In the genomic region with DNA sequence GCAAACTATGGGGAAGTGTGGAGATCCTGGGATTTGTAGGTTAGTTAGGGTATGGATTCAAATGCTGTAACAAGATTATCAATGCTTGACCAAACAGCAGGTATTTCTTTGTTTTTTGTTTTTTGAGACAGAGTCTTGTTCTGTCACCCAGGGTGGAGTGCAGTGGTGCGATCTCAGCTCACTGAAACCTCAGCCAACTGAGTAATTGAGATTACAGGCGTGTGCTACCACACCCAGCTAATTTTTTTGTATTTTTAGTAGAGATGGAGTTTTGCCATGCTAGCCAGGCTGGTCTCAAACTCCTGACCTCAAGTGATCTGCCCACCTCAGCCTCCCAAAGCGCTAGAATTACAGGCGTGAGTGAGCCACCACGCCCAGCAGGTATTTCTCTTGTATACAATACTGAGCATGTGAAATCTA, we compare ENCODE assay signal across 8 cellular contexts. TPM values are rescaled to one million over a fixed set of nuclear protein-coding genes. Genes with fewer than 3 reads are reported as not detected.
DNase-seq lines count a peak whose midpoint lies in the region; ATAC-seq and TF ChIP-seq lines count a peak whose summit lies in the region.
"Not testable (repeated sequence)": the region's sequence is repeated elsewhere in the genome, so short reads cannot be mapped to it uniquely, and the experiment has no call there.

No MANE protein-coding gene starts in this region.

- H3K4me1 ChIP-seq in IMR-90 (ENCODE audit: control insufficient read depth, insufficient read depth, low read length): peaks cover 17% of the 10 kb centered on the region
- H3K4me1 ChIP-seq in smooth muscle cell (ENCODE audit: low read depth): not testable (repeated sequence)

- not testable (repeated sequence) for ATAC-seq in IMR-90 (ENCODE audit: low read depth); central memory CD8-positive, alpha-beta T cell (replicated peaks; ENCODE audit: extremely low read depth, poor library complexity, severe bottlenecking); natural killer cell

- H2AK9ac ChIP-seq in IMR-90 (replicated peaks; ENCODE audit: low read depth, low read length, poor library complexity): not testable (repeated sequence)

- TF ChIP-seq RAD21 in IMR-90 (IDR thresholded peaks at IDR 0.05; ENCODE audit: low read length): not testable (repeated sequence)

- H4K20me1 ChIP-seq in IMR-90 (ENCODE audit: insufficient read depth, low read length): not testable (repeated sequence)
- H4K20me1 ChIP-seq in smooth muscle cell (ENCODE audit: low read depth): peaks cover 20% of the 10 kb centered on the region

- in situ Hi-C loops in IMR-90 (cut with MboI; ENCODE audit: low sequenced_read_pairs): not testable (repeated sequence)

- not testable (repeated sequence) for H2BK120ac ChIP-seq in IMR-90 (ENCODE audit: low read depth, low read length)

- H3K4ac ChIP-seq in IMR-90 (ENCODE audit: low read depth, low read length): not testable (repeated sequence)

- H3K79me2 ChIP-seq in smooth muscle cell (ENCODE audit: low read depth): peaks cover 30% of the 10 kb centered on the region

- H3K9ac ChIP-seq in IMR-90 (ENCODE audit: low read depth, low read length); smooth muscle cell (ENCODE audit: low read depth): not testable (repeated sequence)

- H3K9me1 ChIP-seq in IMR-90 (ENCODE audit: insufficient read depth, low read length): peaks cover 20% of the 10 kb centered on the region

- dilution Hi-C loops in IMR-90 (cut with HindIII; ENCODE audit: low sequenced_read_pairs, unreplicated experiment): not testable (repeated sequence)

- CTCF ChIA-PET in IMR-90 (lab: Yijun Ruan, JAX): interaction anchor here (1.8 kb wide), 1 partner anchor 12 kb away, joined by 4 read pairs; no protein-coding TSS in a partner anchor

- not testable (repeated sequence) for H3K23ac ChIP-seq in IMR-90 (ENCODE audit: low read depth, low read length)

- intact Hi-C loops in CD14-positive monocyte (cut with micrococcal nuclease); IMR-90 (cut with micrococcal nuclease); natural killer cell (cut with micrococcal nuclease): not testable (repeated sequence)

- TF ChIP-seq POLR2A in IMR-90 (IDR thresholded peaks at IDR 0.05; ENCODE audit: low read depth, low read length): not testable (repeated sequence)

- not testable (repeated sequence) for H3K27me3 Mint-ChIP-seq in CD14-positive monocyte (ENCODE audit: low read depth in 3 of 3); T-helper 1 cell treated with Interleukin-12 subunit alpha and Interleukin-12 subunit beta and Interleukin-4 antibody, amounts not matched to agents 30 μg/mL and 1 μg/mL, for 36 hours (ENCODE audit: low read depth); activated T-cell treated with anti-CD3 and anti-CD28 coated beads, Interleukin-2, amount 50 U/mL, for 24 hours; central memory CD8-positive, alpha-beta T cell; natural killer cell (ENCODE audit: low read depth in 2 of 2)

- H2BK15ac ChIP-seq in IMR-90 (ENCODE audit: low read depth, low read length): not testable (repeated sequence)

- H4K91ac ChIP-seq in IMR-90 (ENCODE audit: insufficient read depth, low read depth, low read length): not testable (repeated sequence)

- not testable (repeated sequence) for H3K27ac ChIP-seq in IMR-90 (ENCODE audit: insufficient read depth, low read length)
- H3K27ac ChIP-seq in smooth muscle cell (ENCODE audit: low read depth): peak overlapping the region; percentile 99

- 83% methylated on average over 1 of the region's 5 CpGs; no CpG with 5 or more reads in 1 of the 2 experiments for WGBS in IMR-90 (ENCODE audit: extremely low coverage in 2 of 2, insufficient read length in 1 of 2), 2 experiments
- WGBS in smooth muscle cell (ENCODE audit: low lambda C conversion rate): 91% methylated on average over 5 of the region's 5 CpGs

- H3K4me3 ChIP-seq in IMR-90 (ENCODE audit: insufficient read depth, low read depth, low read length); smooth muscle cell: not testable (repeated sequence)

- POLR2A ChIA-PET in IMR-90 (lab: Charles Lee; ENCODE audit: unreplicated experiment): not testable (repeated sequence)

- BruUV-seq in IMR-90 (replicated peaks; lab: Mats Ljungman, UMichigan): not testable (repeated sequence)

- H3K4me3 Mint-ChIP-seq in CD14-positive monocyte; T-helper 1 cell treated with Interleukin-12 subunit alpha and Interleukin-12 subunit beta and Interleukin-4 antibody, amounts not matched to agents 30 μg/mL and 1 μg/mL, for 36 hours; activated T-cell treated with anti-CD3 and anti-CD28 coated beads, Interleukin-2, amount 50 U/mL, for 24 hours: not testable (repeated sequence)
- peak overlapping the region; percentile 31 for H3K4me3 Mint-ChIP-seq in central memory CD8-positive, alpha-beta T cell
- peak overlapping the region; percentile 68 for H3K4me3 Mint-ChIP-seq in natural killer cell

- DNase-seq in CD14-positive monocyte (ENCODE audit: low spot score); IMR-90; activated T-cell treated with anti-CD3 and anti-CD28 coated beads, Interleukin-2, amount 50 U/mL, for 24 hours; central memory CD8-positive, alpha-beta T cell (ENCODE audit: low spot score in 2 of 2); natural killer cell; smooth muscle cell (lab: John Stamatoyannopoulos, UW; ENCODE audit: unreplicated experiment): not testable (repeated sequence)
- DNase-seq in glomerular visceral epithelial cell (ENCODE audit: extremely low spot score): peak; percentile 74

- H3K14ac ChIP-seq in IMR-90 (replicated peaks; ENCODE audit: low read depth, low read length): not testable (repeated sequence)

- peaks cover 34% of the 10 kb centered on the region for H3K4me1 Mint-ChIP-seq in CD14-positive monocyte
- peaks cover 38% of the 10 kb centered on the region for H3K4me1 Mint-ChIP-seq in T-helper 1 cell treated with Interleukin-12 subunit alpha and Interleukin-12 subunit beta and Interleukin-4 antibody, amounts not matched to agents 30 μg/mL and 1 μg/mL, for 36 hours (ENCODE audit: low read depth)
- H3K4me1 Mint-ChIP-seq in activated T-cell treated with anti-CD3 and anti-CD28 coated beads, Interleukin-2, amount 50 U/mL, for 24 hours (ENCODE audit: low read depth): peaks cover 49% of the 10 kb centered on the region
- H3K4me1 Mint-ChIP-seq in central memory CD8-positive, alpha-beta T cell: peaks cover 22% of the 10 kb centered on the region
- H3K4me1 Mint-ChIP-seq in natural killer cell: peaks cover 30 to 46% of the 10 kb centered on the region in 2 donors

- peak overlapping the region; percentile 9 for H2BK5ac ChIP-seq in IMR-90 (ENCODE audit: low read depth, low read length, poor library complexity, severe bottlenecking)

- H3K79me1 ChIP-seq in IMR-90 (ENCODE audit: low read depth in 1 of 2, low read length in 2 of 2): peaks cover 32 to 59% of the 10 kb centered on the region in 2 experiments

- H4K8ac ChIP-seq in IMR-90 (ENCODE audit: low read depth in 2 of 2, low read length in 2 of 2): not testable (repeated sequence)

- peaks cover 71 to 96% of the 10 kb centered on the region in 2 donors for H3K36me3 Mint-ChIP-seq in CD14-positive monocyte
- H3K36me3 Mint-ChIP-seq in T-helper 1 cell treated with Interleukin-12 subunit alpha and Interleukin-12 subunit beta and Interleukin-4 antibody, amounts not matched to agents 30 μg/mL and 1 μg/mL, for 36 hours (ENCODE audit: low read depth): peaks cover 48% of the 10 kb centered on the region
- H3K36me3 Mint-ChIP-seq in activated T-cell treated with anti-CD3 and anti-CD28 coated beads, Interleukin-2, amount 50 U/mL, for 24 hours (ENCODE audit: low read depth): peaks cover 92% of the 10 kb centered on the region
- H3K36me3 Mint-ChIP-seq in central memory CD8-positive, alpha-beta T cell (ENCODE audit: insufficient read depth): peaks cover 36% of the 10 kb centered on the region
- not testable (repeated sequence) for H3K36me3 Mint-ChIP-seq in natural killer cell

- H2BK20ac ChIP-seq in IMR-90 (ENCODE audit: low read depth, low read length): not testable (repeated sequence)

- not testable (repeated sequence) for H3K4me2 ChIP-seq in IMR-90 (ENCODE audit: low read depth, low read length); smooth muscle cell

- not testable (repeated sequence) for H3K18ac ChIP-seq in IMR-90 (ENCODE audit: low read depth, low read length)

- not testable (repeated sequence) for H3K27me3 ChIP-seq in IMR-90 (ENCODE audit: control insufficient read depth, insufficient read depth, low read length); smooth muscle cell (ENCODE audit: low read depth)

- TF ChIP-seq CTCF in CD14-positive monocyte (IDR thresholded peaks at IDR 0.05); IMR-90 (conservative IDR thresholded peaks at IDR 0.05; ENCODE audit: low read depth, low read length); natural killer cell (IDR thresholded peaks at IDR 0.05); smooth muscle cell (IDR thresholded peaks at IDR 0.05; ENCODE audit: borderline replicate concordance, insufficient read depth, poor library complexity, severe bottlenecking): not testable (repeated sequence)

- not testable (repeated sequence) for H3K9me3 Mint-ChIP-seq in CD14-positive monocyte; T-helper 1 cell treated with Interleukin-12 subunit alpha and Interleukin-12 subunit beta and Interleukin-4 antibody, amounts not matched to agents 30 μg/mL and 1 μg/mL, for 36 hours; activated T-cell treated with anti-CD3 and anti-CD28 coated beads, Interleukin-2, amount 50 U/mL, for 24 hours; central memory CD8-positive, alpha-beta T cell; natural killer cell

- H3K27ac Mint-ChIP-seq in CD14-positive monocyte (peak overlapping the region in 6 of 7 donors; percentile 45 to 99 (median 56)), natural killer cell (peak overlapping the region; percentile 70 to 96)
- peak overlapping the region; percentile 18 for H3K27ac Mint-ChIP-seq in T-helper 1 cell treated with Interleukin-12 subunit alpha and Interleukin-12 subunit beta and Interleukin-4 antibody, amounts not matched to agents 30 μg/mL and 1 μg/mL, for 36 hours
- H3K27ac Mint-ChIP-seq in activated T-cell treated with anti-CD3 and anti-CD28 coated beads, Interleukin-2, amount 50 U/mL, for 24 hours: peak overlapping the region; percentile 72
- H3K27ac Mint-ChIP-seq in central memory CD8-positive, alpha-beta T cell (ENCODE audit: low read depth): peak overlapping the region; percentile 17

- H2AK5ac ChIP-seq in IMR-90 (ENCODE audit: low read depth, low read length): not testable (repeated sequence)

- peaks cover 51% of the 10 kb centered on the region for H3F3A ChIP-seq in smooth muscle cell (ENCODE audit: low read depth)

- H2AFZ ChIP-seq in IMR-90 (replicated peaks; ENCODE audit: low read length, poor library complexity); smooth muscle cell (ENCODE audit: low read depth): not testable (repeated sequence)

- not testable (repeated sequence) for H3K9me3 ChIP-seq in IMR-90 (ENCODE audit: control insufficient read depth, insufficient read depth, low read length); smooth muscle cell (replicated peaks; ENCODE audit: low read depth)

- peaks cover 38% of the 10 kb centered on the region for H3K36me3 ChIP-seq in IMR-90 (ENCODE audit: control insufficient read depth, insufficient read depth, low read length)
- H3K36me3 ChIP-seq in smooth muscle cell (ENCODE audit: low read depth): not testable (repeated sequence)

- not testable (repeated sequence) for H4K5ac ChIP-seq in IMR-90 (ENCODE audit: low read depth, low read length)

- not testable (repeated sequence) for H3K56ac ChIP-seq in IMR-90 (ENCODE audit: extremely low read depth, insufficient read depth, low read length)

RNA-seq across cellular contexts. Expression of a gene that starts 31.4 kb away (rescaled TPM):
- 100 to 1,000 TPM; 320 to 329 TPM for polyA plus RNA-seq in CD14-positive monocyte
- total RNA-seq in IMR-90 (2012; rRNA removed): 46.7 and 53.2 TPM in 2 replicates
- polyA plus RNA-seq in IMR-90 (2012; rRNA removed): 203 and 207 TPM in 2 replicates
- 159 and 176 TPM in 2 replicates for polyA plus RNA-seq in IMR-90 (2012; cell fraction: cytosol; rRNA removed)
- 138 and 153 TPM in 2 replicates for polyA plus RNA-seq in IMR-90 (2012; cell fraction: nucleus; rRNA removed; ENCODE audit: low replicate concordance)
- 100 to 1,000 TPM in 2 of 3 donors, 10 to 100 TPM in 1; 97.5 to 135 (median 104) TPM for total RNA-seq in natural killer cell
- 165 and 210 TPM in 2 replicates for total RNA-seq in smooth muscle cell
- 336 and 397 TPM in 2 replicates for polyA plus RNA-seq in smooth muscle cell

RNA-seq across cellular contexts. Expression of a gene that starts 59.5 kb away (rescaled TPM):
- 10 to 100 TPM in 1 of 2 donors, 1 to 10 TPM in 1; 3.9 to 12.5 TPM for polyA plus RNA-seq in CD14-positive monocyte
- total RNA-seq in IMR-90 (2012; rRNA removed): 174 and 186 TPM in 2 replicates
- polyA plus RNA-seq in IMR-90 (2012; rRNA removed): 148 and 156 TPM in 2 replicates
- 283 and 402 TPM in 2 replicates for polyA plus RNA-seq in IMR-90 (2012; cell fraction: cytosol; rRNA removed)
- polyA plus RNA-seq in IMR-90 (2012; cell fraction: nucleus; rRNA removed; ENCODE audit: low replicate concordance): 740 and 930 TPM in 2 replicates
- total RNA-seq in natural killer cell: 10 to 100 TPM in 1 of 3 donors, 1 to 10 TPM in 2; 5.6 to 10.1 (median 6.4) TPM
- total RNA-seq in smooth muscle cell: 396 and 414 TPM in 2 replicates
- 87.6 and 182 TPM in 2 replicates for polyA plus RNA-seq in smooth muscle cell

Comparison
In these comparisons a context has a peak if more than half of its experiments do, and no peak if none do; other contexts are left out.
1. H3K27ac Mint-ChIP-seq: peak in every context shown above with its lines; median percentile 83 in natural killer cell; 72 in activated T-cell treated with anti-CD3 and anti-CD28 coated beads, Interleukin-2, amount 50 U/mL, for 24 hours; 56 in CD14-positive monocyte; 18 in T-helper 1 cell treated with Interleukin-12 subunit alpha and Interleukin-12 subunit beta and Interleukin-4 antibody, amounts not matched to agents 30 μg/mL and 1 μg/mL, for 36 hours; 17 in central memory CD8-positive, alpha-beta T cell.
2. RNA of a gene that starts 59.5 kb away (total RNA-seq): 396 to 414 TPM in smooth muscle cell and 174 to 186 TPM in IMR-90; 5.6 to 10.1 TPM in natural killer cell; every median in the first group is over 10 times any median in the second.